ENCODE assay signal across 17 cellular contexts in the genomic region with DNA sequence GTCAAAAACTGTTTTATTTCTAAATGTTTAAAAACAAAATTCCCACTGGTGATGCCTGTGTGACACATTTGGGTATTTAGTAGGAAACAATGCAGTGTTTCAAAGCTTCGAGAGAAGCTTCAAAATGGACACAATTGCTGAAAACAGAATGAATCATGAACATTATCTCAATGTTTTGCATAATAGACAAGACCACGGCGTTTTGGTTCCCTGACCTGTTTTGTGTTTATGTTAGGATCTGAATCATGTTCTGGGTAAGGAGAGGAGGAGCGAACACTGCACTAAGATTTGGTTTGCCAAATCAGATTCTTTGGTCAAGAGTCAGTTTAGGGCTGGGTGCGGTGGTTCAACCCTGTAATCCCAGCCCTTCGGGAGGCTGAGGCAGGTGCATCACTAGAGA. TPM values are rescaled to one million over a fixed set of nuclear protein-coding genes. Genes with fewer than 3 reads are reported as not detected.
A peak's percentile ranks its signal among the peaks of the same experiment; 100 is the strongest.
DNase-seq lines count a peak whose midpoint lies in the region; ATAC-seq, FAIRE-seq and TF ChIP-seq lines count a peak whose summit lies in the region.
"Had no signal": no experiment of that assay in that cellular context is flagged by ENCODE, and none has a peak within 500 bp of the region (broad histone marks: within the 10 kb centered on the region; RNA-seq: fewer than 3 reads in every experiment).

No MANE protein-coding gene starts in this region.

- no peak for FAIRE-seq in GM12891 (lab: Jason Lieb, UNC)
- FAIRE-seq: GM12878 had no signal

- no peaks in the 10 kb centered on the region for H3K4me1 Mint-ChIP-seq in WTC11
- H3K4me1 Mint-ChIP-seq: activated naive CD4-positive, alpha-beta T cell treated with anti-CD3 and anti-CD28 coated beads, Interleukin-2, amount 10 ng/mL, durations not matched to agents 7 days and 5 days had no signal

- POLR2A ChIA-PET in WTC11 (lab: Charles Lee) = no interaction called here

- CTCF ChIA-PET in WTC11 (lab: Charles Lee) = interaction anchor here (0.7 kb wide), 1 partner anchor 1067 kb away, joined by 4 read pairs; no protein-coding TSS in a partner anchor

- no peak for TF ChIP-seq POLR2A in GM12891 (IDR thresholded peaks at IDR 0.05; ENCODE audit: low read depth, low read length)

- H3K9me3 Mint-ChIP-seq in WTC11 = no peaks in the 10 kb centered on the region
- H3K9me3 Mint-ChIP-seq: activated naive CD4-positive, alpha-beta T cell treated with anti-CD3 and anti-CD28 coated beads, Interleukin-2, amount 10 ng/mL, durations not matched to agents 7 days and 5 days had no signal

- ATAC-seq in esophagus mucosa = peak; percentile 59
- ATAC-seq in WTC11 = no peak
- ATAC-seq in GM18520 (IDR thresholded peaks at IDR 0.05; ENCODE audit: unreplicated experiment) = no peak
- ATAC-seq: GM12878 had no signal

- DNase-seq in AG10803 (ENCODE audit: low read depth) (peak; percentile 59), T1000 (lab: John Stamatoyannopoulos, UW) (peak; percentile 52), non-pigmented ciliary epithelial cell (ENCODE audit: low read depth) (peak; percentile 55), GM12891 (ENCODE audit: insufficient read length, low spot score) (no peak), WTC11 (ENCODE audit: low spot score) (no peak)
- no peak for DNase-seq in activated CD4-positive, alpha-beta T cell treated with anti-CD3 and anti-CD28 coated beads, Interleukin-2, amount 50 U/mL, for 1 hour
- DNase-seq: activated naive CD4-positive, alpha-beta T cell treated with anti-CD3 and anti-CD28 coated beads, Interleukin-2, amount 10 ng/mL, durations not matched to agents 7 days and 5 days; cerebellar nuclear complex; DMS79; NCI-H1105 treated with DMSO at 0.1 percent for 48 hours; NCI-H446; ovary had no signal

- TF ChIP-seq CTCF in AG10803 (conservative IDR thresholded peaks at IDR 0.05; ENCODE audit: low read length) (no peak), WTC11 (IDR thresholded peaks at IDR 0.05) (no peak)

- no peak overlapping the region for H3K4me3 Mint-ChIP-seq in WTC11
- H3K4me3 Mint-ChIP-seq: activated naive CD4-positive, alpha-beta T cell treated with anti-CD3 and anti-CD28 coated beads, Interleukin-2, amount 10 ng/mL, durations not matched to agents 7 days and 5 days had no signal

- H3K27ac Mint-ChIP-seq in WTC11 = no peak overlapping the region
- H3K27ac Mint-ChIP-seq: activated naive CD4-positive, alpha-beta T cell treated with anti-CD3 and anti-CD28 coated beads, Interleukin-2, amount 10 ng/mL, durations not matched to agents 7 days and 5 days had no signal

- H3K4me3 ChIP-seq in AG10803 (ENCODE audit: low read length) = no peak overlapping the region
- H3K4me3 ChIP-seq: BLaER1, GM12878, ovary, tibial nerve had no signal

- H3K36me3 Mint-ChIP-seq in WTC11 = no peaks in the 10 kb centered on the region
- H3K36me3 Mint-ChIP-seq: activated naive CD4-positive, alpha-beta T cell treated with anti-CD3 and anti-CD28 coated beads, Interleukin-2, amount 10 ng/mL, durations not matched to agents 7 days and 5 days had no signal

- H3K27me3 Mint-ChIP-seq in WTC11 (ENCODE audit: low read depth) = no peaks in the 10 kb centered on the region
- H3K27me3 Mint-ChIP-seq: activated naive CD4-positive, alpha-beta T cell treated with anti-CD3 and anti-CD28 coated beads, Interleukin-2, amount 10 ng/mL, durations not matched to agents 7 days and 5 days had no signal

TF ChIP-seq in GM12891, 5 proteins besides CTCF, POLR2A, EP300 and RAD21:
- TF ChIP-seq POLR2AphosphoS5 (IDR thresholded peaks at IDR 0.05; ENCODE audit: low read depth, low read length) = no peak
- no peak for TF ChIP-seq POU2F2 (IDR thresholded peaks at IDR 0.05; ENCODE audit: low read depth, low read length)
- no peak for TF ChIP-seq PAX5 (IDR thresholded peaks at IDR 0.05; ENCODE audit: insufficient read depth, low read length, severe bottlenecking)
- TF ChIP-seq TAF1 (IDR thresholded peaks at IDR 0.05; ENCODE audit: low read depth, low read length) = no peak
- no peak for TF ChIP-seq SPI1 (IDR thresholded peaks at IDR 0.05; ENCODE audit: low read depth, low read length)

TF ChIP-seq in WTC11, 78 proteins besides CTCF, POLR2A, EP300 and RAD21:
- TF ChIP-seq, protein P1, sequence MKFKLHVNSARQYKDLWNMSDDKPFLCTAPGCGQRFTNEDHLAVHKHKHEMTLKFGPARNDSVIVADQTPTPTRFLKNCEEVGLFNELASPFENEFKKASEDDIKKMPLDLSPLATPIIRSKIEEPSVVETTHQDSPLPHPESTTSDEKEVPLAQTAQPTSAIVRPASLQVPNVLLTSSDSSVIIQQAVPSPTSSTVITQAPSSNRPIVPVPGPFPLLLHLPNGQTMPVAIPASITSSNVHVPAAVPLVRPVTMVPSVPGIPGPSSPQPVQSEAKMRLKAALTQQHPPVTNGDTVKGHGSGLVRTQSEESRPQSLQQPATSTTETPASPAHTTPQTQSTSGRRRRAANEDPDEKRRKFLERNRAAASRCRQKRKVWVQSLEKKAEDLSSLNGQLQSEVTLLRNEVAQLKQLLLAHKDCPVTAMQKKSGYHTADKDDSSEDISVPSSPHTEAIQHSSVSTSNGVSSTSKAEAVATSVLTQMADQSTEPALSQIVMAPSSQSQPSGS (CRISPR knock-in tag; IDR thresholded peaks at IDR 0.05; ENCODE audit: borderline replicate concordance, low read depth) = no peak
- TF ChIP-seq, protein P2, sequence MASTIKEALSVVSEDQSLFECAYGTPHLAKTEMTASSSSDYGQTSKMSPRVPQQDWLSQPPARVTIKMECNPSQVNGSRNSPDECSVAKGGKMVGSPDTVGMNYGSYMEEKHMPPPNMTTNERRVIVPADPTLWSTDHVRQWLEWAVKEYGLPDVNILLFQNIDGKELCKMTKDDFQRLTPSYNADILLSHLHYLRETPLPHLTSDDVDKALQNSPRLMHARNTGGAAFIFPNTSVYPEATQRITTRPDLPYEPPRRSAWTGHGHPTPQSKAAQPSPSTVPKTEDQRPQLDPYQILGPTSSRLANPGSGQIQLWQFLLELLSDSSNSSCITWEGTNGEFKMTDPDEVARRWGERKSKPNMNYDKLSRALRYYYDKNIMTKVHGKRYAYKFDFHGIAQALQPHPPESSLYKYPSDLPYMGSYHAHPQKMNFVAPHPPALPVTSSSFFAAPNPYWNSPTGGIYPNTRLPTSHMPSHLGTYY (CRISPR knock-in tag; IDR thresholded peaks at IDR 0.05) = no peak
- TF ChIP-seq ETV6 (CRISPR knock-in tag; IDR thresholded peaks at IDR 0.05) = no peak
- no peak for TF ChIP-seq ZBTB21 (CRISPR knock-in tag; IDR thresholded peaks at IDR 0.05; ENCODE audit: borderline replicate concordance)

RNA-seq across cellular contexts. Expression of a gene that starts 42.2 kb away (rescaled TPM):
- total RNA-seq in esophagus mucosa = 4.4 TPM
- 4.4 TPM for polyA plus RNA-seq in GM12891 (2012; ENCODE audit: low read depth, missing spikeins)
- 6.1 to 7.1 TPM (median 6.5 TPM) in 3 replicates for total RNA-seq in WTC11 (2021)

Comparison
In these comparisons a context has a peak if more than half of its experiments do, and no peak if none do; other contexts are left out.
1. DNase-seq: peak in AG10803 (single experiment), T1000 (single experiment) and non-pigmented ciliary epithelial cell (single experiment); none in GM12891 (single experiment), WTC11 (single experiment) and activated CD4-positive, alpha-beta T cell treated with anti-CD3 and anti-CD28 coated beads, Interleukin-2, amount 50 U/mL, for 1 hour (single experiment).